Comparison of ENCODE assay signal across 8 cellular contexts in genomic region chr6:3157151-3157933, GRCh38. TPM values are rescaled to one million over a fixed set of nuclear protein-coding genes. Genes with fewer than 3 reads are reported as not detected.
DNase-seq lines count a peak whose midpoint lies in the region; ATAC-seq, FAIRE-seq and TF ChIP-seq lines count a peak whose summit lies in the region.

Gene TUBB2A (minus strand): TSS chr6:3157544. CDS start chr6:3157463, 81 bp downstream.

- no peaks in the 10 kb centered on the region for H3K9me3 ChIP-seq in A549
- H3K9me3 ChIP-seq in ectodermal cell (ENCODE audit: control insufficient read depth, low read length) = no peaks in the 10 kb centered on the region
- H3K9me3 ChIP-seq in lung (ENCODE audit: control insufficient read depth in 2 of 2, insufficient read depth in 1 of 2, low read length in 1 of 2) = no peaks in the 10 kb centered on the region

- CTCF ChIA-PET in A549 (lab: Yijun Ruan, JAX) = interaction anchor here (0.7 to 2.2 kb wide), 17 partner anchors 9 to 102 kb away, joined by 3 to 8 read pairs (median 4); partner anchors contain the start of gene PSMG4
- CTCF ChIA-PET in activated CD4-positive, alpha-beta memory T cell treated with anti-CD3 and anti-CD28 coated beads, Interleukin-2, amount 10 ng/mL, durations not matched to agents 7 days and 5 days (lab: Charles Lee) = interaction anchor here (0.5 to 2.1 kb wide), 29 partner anchors 8 to 586 kb away, joined by 3 to 17 read pairs (median 4); partner anchors contain the start of genes PSMG4 and TUBB2B

- peak within 1 kb of the TSS; percentile 74 for H3K27ac Mint-ChIP-seq in activated CD4-positive, alpha-beta memory T cell treated with anti-CD3 and anti-CD28 coated beads, Interleukin-2, amount 10 ng/mL, durations not matched to agents 7 days and 5 days

- no peak for TF ChIP-seq EP300 in A549 (IDR thresholded peaks at IDR 0.05)

- peaks cover 46% of the 10 kb centered on the region for H3K27me3 Mint-ChIP-seq in activated CD4-positive, alpha-beta memory T cell treated with anti-CD3 and anti-CD28 coated beads, Interleukin-2, amount 10 ng/mL, durations not matched to agents 7 days and 5 days

- peaks cover 6% of the 10 kb centered on the region for H3K36me3 Mint-ChIP-seq in activated CD4-positive, alpha-beta memory T cell treated with anti-CD3 and anti-CD28 coated beads, Interleukin-2, amount 10 ng/mL, durations not matched to agents 7 days and 5 days (ENCODE audit: low read depth)

- TF ChIP-seq RAD21 in A549 (conservative IDR thresholded peaks at IDR 0.05 in 1 of 2, IDR thresholded peaks at IDR 0.05 in 1 of 2) = peak in 1 of 2 experiments; percentile 46; a peak in 2 of 5 replicates

- peaks cover 25% of the 10 kb centered on the region for H3K4me1 Mint-ChIP-seq in activated CD4-positive, alpha-beta memory T cell treated with anti-CD3 and anti-CD28 coated beads, Interleukin-2, amount 10 ng/mL, durations not matched to agents 7 days and 5 days

- POLR2A ChIA-PET in A549 (lab: Yijun Ruan, JAX) = interaction anchor here (1.1 to 2.2 kb wide), 4 partner anchors 39 to 93 kb away, joined by 4 to 18 read pairs (median 8); partner anchors contain the start of gene BPHL
- POLR2A ChIA-PET in activated CD4-positive, alpha-beta memory T cell treated with anti-CD3 and anti-CD28 coated beads, Interleukin-2, amount 10 ng/mL, durations not matched to agents 7 days and 5 days (lab: Charles Lee) = interaction anchor here (1.0 to 1.3 kb wide), 4 partner anchors 9 to 102 kb away, joined by 3 to 4 read pairs (median 4); partner anchors contain the start of genes BPHL and PSMG4

- H3K27me3 ChIP-seq in ectodermal cell (ENCODE audit: control insufficient read depth, insufficient read depth, low read length, poor library complexity, severe bottlenecking) (peaks cover 3% of the 10 kb centered on the region), lung (ENCODE audit: control insufficient read depth, insufficient read depth) (no peaks in the 10 kb centered on the region)

- peak; percentile 93 for TF ChIP-seq POLR2A in A549 (IDR thresholded peaks at IDR 0.05; ENCODE audit: low read length)

- peaks cover 13% of the 10 kb centered on the region for H3K36me3 ChIP-seq in ectodermal cell (ENCODE audit: control insufficient read depth, insufficient read depth, low read length)
- H3K36me3 ChIP-seq in lung (ENCODE audit: control insufficient read depth in 2 of 2, insufficient read depth in 2 of 2, low read length in 2 of 2) = peaks cover 0 to 3% of the 10 kb centered on the region in 2 donors

- H3K4me3 Mint-ChIP-seq in activated CD4-positive, alpha-beta memory T cell treated with anti-CD3 and anti-CD28 coated beads, Interleukin-2, amount 10 ng/mL, durations not matched to agents 7 days and 5 days = peak within 1 kb of the TSS; percentile 80

- H3K4me1 ChIP-seq in A549 (peaks cover 27% of the 10 kb centered on the region), ectodermal cell (ENCODE audit: control insufficient read depth, insufficient read depth, low read length) (peaks cover 14% of the 10 kb centered on the region), lung (ENCODE audit: control insufficient read depth in 2 of 2, insufficient read depth in 2 of 2, low read length in 2 of 2) (no peaks in the 10 kb centered on the region)

- H3K9me3 Mint-ChIP-seq in activated CD4-positive, alpha-beta memory T cell treated with anti-CD3 and anti-CD28 coated beads, Interleukin-2, amount 10 ng/mL, durations not matched to agents 7 days and 5 days = no peaks in the 10 kb centered on the region

- peak; percentile 53 for TF ChIP-seq CTCF in A549 (IDR thresholded peaks at IDR 0.05)
- no peak for TF ChIP-seq CTCF in lung (IDR thresholded peaks at IDR 0.05; ENCODE audit: control extremely low read depth, extremely low read depth)

- H3K27ac ChIP-seq in A549 (peak within 1 kb of the TSS; percentile 96 to 99), ectodermal cell (ENCODE audit: insufficient read depth, low read depth, low read length, poor library complexity, severe bottlenecking) (peak within 1 kb of the TSS; percentile 60), lung (ENCODE audit: low read depth in 1 of 2, low read length in 1 of 2) (peak within 1 kb of the TSS; percentile 91 to 98)

- peak within 1 kb of the TSS; percentile 94 for H3K4me2 ChIP-seq in A549

- peak within 1 kb of the TSS; percentile 100 for H3K4me3 ChIP-seq in A549
- peak within 1 kb of the TSS; percentile 70 for H3K4me3 ChIP-seq in ectodermal cell (ENCODE audit: insufficient read depth, low read depth, low read length)
- H3K4me3 ChIP-seq in lung = peak within 1 kb of the TSS; percentile 71

- FAIRE-seq in A549 (lab: Jason Lieb, UNC) (no peak), GM18507 (lab: Jason Lieb, UNC) (peak; percentile 55)

- peak; percentile 63 to 65 for DNase-seq in A549 (ENCODE audit: low read depth in 1 of 2, low spot score in 1 of 2)
- DNase-seq in GM18507 (ENCODE audit: extremely low spot score, insufficient read length, low read depth) = peak; percentile 88
- DNase-seq in NCI-H446 treated with DMSO at 0.1 percent for 48 hours (lab: John Stamatoyannopoulos, UW) = peak; percentile 41
- peak; percentile 86 for DNase-seq in activated CD4-positive, alpha-beta memory T cell treated with anti-CD3 and anti-CD28 coated beads, Interleukin-2, amount 10 ng/mL, durations not matched to agents 7 days and 5 days
- DNase-seq in lung (ENCODE audit: low spot score) = peak; percentile 87
- DNase-seq in stimulated activated CD4-positive, alpha-beta T cell treated with anti-CD3 and anti-CD28 coated beads, TNF-alpha, amount 100 ng/mL, for 4 hours (ENCODE audit: low read depth in 3 of 3) = peak; percentile 82 to 85 (median 83)

- 7% methylated on average over 9 of the region's 95 CpGs for WGBS in A549 (ENCODE audit: missing lambda C conversion rate)
- 0% methylated on average over 95 of the region's 95 CpGs for whole genome bisulfite sequencing in ectodermal cell, 2 experiments
- WGBS in lung, 2 donors = 0 to 1% methylated on average over 71 to 95 of the region's 95 CpGs

- ATAC-seq in A549 = peak; percentile 64 to 72
- ATAC-seq in HG03025 (IDR thresholded peaks at IDR 0.05; ENCODE audit: low FRiP score, unreplicated experiment) = peak; percentile 62
- peak; percentile 88 for ATAC-seq in lung (ENCODE audit: insufficient read depth, low FRiP score)

TF ChIP-seq in A549, 52 proteins besides CTCF, POLR2A, EP300 and RAD21:
- no peak for TF ChIP-seq RARB (CRISPR knock-in tag; IDR thresholded peaks at IDR 0.05)
- TF ChIP-seq USF2 (IDR thresholded peaks at IDR 0.05) = no peak
- peak; percentile 58 to 72; a peak in 3 of 5 replicates for TF ChIP-seq JUN (IDR thresholded peaks at IDR 0.05)
- TF ChIP-seq SMC3 (IDR thresholded peaks at IDR 0.05) = peak; percentile 47; the same call in 2 of the 3 replicates
- peak; percentile 49; the same call in 1 of the 3 replicates for TF ChIP-seq BCL3 (IDR thresholded peaks at IDR 0.05)
- TF ChIP-seq CBX2 (IDR thresholded peaks at IDR 0.05; ENCODE audit: borderline replicate concordance, low read depth) = no peak
- no peak for TF ChIP-seq FOSL2 (IDR thresholded peaks at IDR 0.05)
- TF ChIP-seq FOSL2 (CRISPR knock-in tag; IDR thresholded peaks at IDR 0.05) = peak; percentile 66
- TF ChIP-seq ZFP36 (IDR thresholded peaks at IDR 0.05; ENCODE audit: borderline replicate concordance, partially characterized antibody) = no peak
- TF ChIP-seq PHF8 (IDR thresholded peaks at IDR 0.05; ENCODE audit: borderline replicate concordance, low read depth) = peak; percentile 75; the same call in 1 of the 2 replicates
- TF ChIP-seq ZSCAN20 (CRISPR knock-in tag; IDR thresholded peaks at IDR 0.05) = no peak
- TF ChIP-seq CEBPB (IDR thresholded peaks at IDR 0.05) = no peak

RNA-seq across cellular contexts. Expression of gene TUBB2A, which starts in this region (rescaled TPM):
- 19.7 and 23.9 TPM in 2 replicates for polyA plus RNA-seq in A549 (2011; rRNA removed)
- 88.0 and 101 TPM in 2 replicates for polyA plus RNA-seq in A549 (2012; cell fraction: cytosol; rRNA removed)
- polyA plus RNA-seq in A549 (2012; cell fraction: nucleus; rRNA removed) = 93.4 and 129 TPM in 2 replicates
- polyA plus RNA-seq in A549 (2017; fragmentation: RNase III; extraction: RNeasy Plus Mini Kit Qiagen cat#74134 plus additional on column Dnase treatment) = 45.7 to 61.7 TPM (median 47.4 TPM) in 3 replicates
- 30.2 and 31.5 TPM in 2 replicates for polyA minus RNA-seq in A549 (2011; rRNA and poly(A)+ RNA removed)
- total RNA-seq in activated CD4-positive, alpha-beta memory T cell treated with anti-CD3 and anti-CD28 coated beads, Interleukin-2, amount 10 ng/mL, durations not matched to agents 7 days and 5 days = 1 to 10 TPM; 2.5 to 3.6 TPM
- polyA plus RNA-seq in ectodermal cell (2013, experiment 1 of 4) = 233 TPM
- 211 TPM for polyA plus RNA-seq in ectodermal cell (2013, experiment 2 of 4)
- 183 TPM for polyA plus RNA-seq in ectodermal cell (2013, experiment 3 of 4)
- polyA plus RNA-seq in ectodermal cell (2013, experiment 4 of 4) = 204 TPM
- 10 to 100 TPM; 19.7 to 53.5 TPM for total RNA-seq in lung
- polyA plus RNA-seq in lung = 10 to 100 TPM; 10.8 to 40.6 TPM

Comparison
In these comparisons a context has a peak if more than half of its experiments do, and no peak if none do; other contexts are left out.
1. Peak in every context shown above with its lines: DNase-seq, ATAC-seq, H3K4me3 ChIP-seq and H3K27ac ChIP-seq.
2. RNA of gene TUBB2A (total RNA-seq): 19.7 to 53.5 TPM in lung; 2.5 to 3.6 TPM in activated CD4-positive, alpha-beta memory T cell treated with anti-CD3 and anti-CD28 coated beads, Interleukin-2, amount 10 ng/mL, durations not matched to agents 7 days and 5 days; every median in the first group is over 4 times any median in the second.